Comparison of ENCODE assay signal across 1 cellular context in the genomic region with DNA sequence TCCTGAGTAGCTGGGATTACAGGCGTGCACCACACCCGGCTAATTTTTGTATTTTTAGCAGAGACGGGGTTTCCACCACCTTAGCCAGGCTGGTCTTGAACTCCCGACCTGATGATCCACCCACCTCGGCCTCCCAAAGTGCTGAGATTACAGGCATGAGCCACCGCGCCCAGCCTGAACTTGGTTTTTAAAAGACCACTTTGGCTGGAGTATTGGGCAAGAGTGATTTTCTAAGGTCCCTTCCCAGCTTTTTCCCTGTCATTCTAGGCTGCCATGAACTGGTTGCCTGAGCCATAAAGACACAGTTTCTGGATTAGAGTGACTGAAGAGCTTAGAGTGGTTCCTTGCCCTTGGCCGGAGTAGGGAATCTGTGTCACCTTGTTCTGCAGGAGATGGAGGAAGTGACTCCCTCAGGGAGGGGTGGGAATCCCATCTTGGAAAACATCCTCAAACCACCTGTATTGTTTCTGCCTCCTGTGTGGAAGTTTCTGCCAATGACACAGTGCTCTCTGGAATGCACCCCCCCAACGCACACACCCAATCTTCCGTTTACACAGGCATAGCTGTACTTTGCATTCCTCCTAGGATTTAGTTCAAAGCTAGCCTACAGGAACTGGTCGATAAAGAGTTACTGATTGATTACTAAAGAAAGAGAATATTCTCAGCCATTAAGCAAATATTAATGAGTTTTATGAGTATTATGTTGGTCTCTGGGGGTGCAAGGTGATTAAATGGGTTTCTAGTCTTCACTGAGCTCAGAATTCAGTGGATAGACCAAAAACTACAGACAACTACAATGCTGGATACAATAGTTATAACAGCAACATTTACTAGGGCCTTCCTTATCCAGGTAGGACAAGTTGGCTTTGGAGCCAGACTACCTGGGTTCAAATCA.
TF ChIP-seq lines count a peak whose summit lies in the region.

No MANE protein-coding gene starts in this region.

TF ChIP-seq in HepG2, 621 proteins besides CTCF, POLR2A, EP300 and RAD21 (continued from another document and continues in another):
- TF ChIP-seq PREB (CRISPR knock-in tag; IDR thresholded peaks at IDR 0.05) (peak; percentile 16; the same call in 1 of the 2 replicates), ZFAT (CRISPR knock-in tag; conservative IDR thresholded peaks at IDR 0.05) (no peak), ZNF326 (CRISPR knock-in tag; IDR thresholded peaks at IDR 0.05; ENCODE audit: borderline replicate concordance) (no peak), ZNF616 (CRISPR knock-in tag; IDR thresholded peaks at IDR 0.05; ENCODE audit: low read depth) (no peak), ESRRA (CRISPR knock-in tag; IDR thresholded peaks at IDR 0.05; ENCODE audit: low read depth) (peak; percentile 97), ASH2L (IDR thresholded peaks at IDR 0.05; ENCODE audit: insufficient read length, low read depth, low read length) (peak; percentile 97), ZBTB1 (CRISPR knock-in tag; IDR thresholded peaks at IDR 0.05; ENCODE audit: borderline replicate concordance) (no peak), POLR2AphosphoS5 (IDR thresholded peaks at IDR 0.05; ENCODE audit: low read depth, low read length) (no peak; the same call in 1 of the 2 replicates), AFF4 (CRISPR knock-in tag; IDR thresholded peaks at IDR 0.05) (peak; percentile 99), ZNF367 (CRISPR knock-in tag; IDR thresholded peaks at IDR 0.05; ENCODE audit: borderline replicate concordance) (peak; percentile 60; the same call in 1 of the 2 replicates), GATAD2A (CRISPR knock-in tag; IDR thresholded peaks at IDR 0.05) (peak; percentile 100), HBP1 (CRISPR knock-in tag; IDR thresholded peaks at IDR 0.05; ENCODE audit: low read depth) (peak; percentile 97), NONO (IDR thresholded peaks at IDR 0.05) (peak; percentile 85; the same call in 1 of the 2 replicates), NONO (CRISPR knock-in tag; conservative IDR thresholded peaks at IDR 0.05) (peak; percentile 96), TRIM24 (CRISPR knock-in tag; IDR thresholded peaks at IDR 0.05) (peak; percentile 93), NR2F6 (IDR thresholded peaks at IDR 0.05) (peak; percentile 99), NR2F6 (CRISPR knock-in tag; IDR thresholded peaks at IDR 0.05) (peak; percentile 99), NFE2 (CRISPR knock-in tag; IDR thresholded peaks at IDR 0.05) (no peak), KLF6 (CRISPR knock-in tag; IDR thresholded peaks at IDR 0.05) (peak; percentile 99), ZBTB3 (CRISPR knock-in tag; IDR thresholded peaks at IDR 0.05; ENCODE audit: borderline replicate concordance, low read depth) (peak; percentile 98), ARID3A (IDR thresholded peaks at IDR 0.05; ENCODE audit: low read depth, low read length) (peak; percentile 100), ZNF619 (CRISPR knock-in tag; IDR thresholded peaks at IDR 0.05) (peak; percentile 92), USF2 (IDR thresholded peaks at IDR 0.05; ENCODE audit: low read depth, low read length) (no peak), USF2 (CRISPR knock-in tag; IDR thresholded peaks at IDR 0.05; ENCODE audit: borderline replicate concordance) (no peak), BHLHE40 (IDR thresholded peaks at IDR 0.05; ENCODE audit: low read length) (peak; percentile 74), SSRP1 (CRISPR knock-in tag; IDR thresholded peaks at IDR 0.05) (no peak; the same call in 1 of the 2 replicates), ZNF83 (CRISPR knock-in tag; IDR thresholded peaks at IDR 0.05; ENCODE audit: borderline replicate concordance) (no peak)
- TF ChIP-seq, protein P1, sequence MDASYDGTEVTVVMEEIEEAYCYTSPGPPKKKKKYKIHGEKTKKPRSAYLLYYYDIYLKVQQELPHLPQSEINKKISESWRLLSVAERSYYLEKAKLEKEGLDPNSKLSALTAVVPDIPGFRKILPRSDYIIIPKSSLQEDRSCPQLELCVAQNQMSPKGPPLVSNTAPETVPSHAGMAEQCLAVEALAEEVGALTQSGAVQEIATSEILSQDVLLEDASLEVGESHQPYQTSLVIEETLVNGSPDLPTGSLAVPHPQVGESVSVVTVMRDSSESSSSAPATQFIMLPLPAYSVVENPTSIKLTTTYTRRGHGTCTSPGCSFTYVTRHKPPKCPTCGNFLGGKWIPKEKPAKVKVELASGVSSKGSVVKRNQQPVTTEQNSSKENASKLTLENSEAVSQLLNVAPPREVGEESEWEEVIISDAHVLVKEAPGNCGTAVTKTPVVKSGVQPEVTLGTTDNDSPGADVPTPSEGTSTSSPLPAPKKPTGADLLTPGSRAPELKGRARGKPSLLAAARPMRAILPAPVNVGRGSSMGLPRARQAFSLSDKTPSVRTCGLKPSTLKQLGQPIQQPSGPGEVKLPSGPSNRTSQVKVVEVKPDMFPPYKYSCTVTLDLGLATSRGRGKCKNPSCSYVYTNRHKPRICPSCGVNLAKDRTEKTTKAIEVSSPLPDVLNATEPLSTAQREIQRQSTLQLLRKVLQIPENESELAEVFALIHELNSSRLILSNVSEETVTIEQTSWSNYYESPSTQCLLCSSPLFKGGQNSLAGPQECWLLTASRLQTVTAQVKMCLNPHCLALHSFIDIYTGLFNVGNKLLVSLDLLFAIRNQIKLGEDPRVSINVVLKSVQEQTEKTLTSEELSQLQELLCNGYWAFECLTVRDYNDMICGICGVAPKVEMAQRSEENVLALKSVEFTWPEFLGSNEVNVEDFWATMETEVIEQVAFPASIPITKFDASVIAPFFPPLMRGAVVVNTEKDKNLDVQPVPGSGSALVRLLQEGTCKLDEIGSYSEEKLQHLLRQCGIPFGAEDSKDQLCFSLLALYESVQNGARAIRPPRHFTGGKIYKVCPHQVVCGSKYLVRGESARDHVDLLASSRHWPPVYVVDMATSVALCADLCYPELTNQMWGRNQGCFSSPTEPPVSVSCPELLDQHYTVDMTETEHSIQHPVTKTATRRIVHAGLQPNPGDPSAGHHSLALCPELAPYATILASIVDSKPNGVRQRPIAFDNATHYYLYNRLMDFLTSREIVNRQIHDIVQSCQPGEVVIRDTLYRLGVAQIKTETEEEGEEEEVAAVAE (CRISPR knock-in tag; IDR thresholded peaks at IDR 0.05; ENCODE audit: borderline replicate concordance): peak; percentile 96
- TF ChIP-seq, protein P2, sequence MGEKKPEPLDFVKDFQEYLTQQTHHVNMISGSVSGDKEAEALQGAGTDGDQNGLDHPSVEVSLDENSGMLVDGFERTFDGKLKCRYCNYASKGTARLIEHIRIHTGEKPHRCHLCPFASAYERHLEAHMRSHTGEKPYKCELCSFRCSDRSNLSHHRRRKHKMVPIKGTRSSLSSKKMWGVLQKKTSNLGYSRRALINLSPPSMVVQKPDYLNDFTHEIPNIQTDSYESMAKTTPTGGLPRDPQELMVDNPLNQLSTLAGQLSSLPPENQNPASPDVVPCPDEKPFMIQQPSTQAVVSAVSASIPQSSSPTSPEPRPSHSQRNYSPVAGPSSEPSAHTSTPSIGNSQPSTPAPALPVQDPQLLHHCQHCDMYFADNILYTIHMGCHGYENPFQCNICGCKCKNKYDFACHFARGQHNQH (CRISPR knock-in tag; IDR thresholded peaks at IDR 0.05): peak; percentile 100
- TF ChIP-seq, protein P3, sequence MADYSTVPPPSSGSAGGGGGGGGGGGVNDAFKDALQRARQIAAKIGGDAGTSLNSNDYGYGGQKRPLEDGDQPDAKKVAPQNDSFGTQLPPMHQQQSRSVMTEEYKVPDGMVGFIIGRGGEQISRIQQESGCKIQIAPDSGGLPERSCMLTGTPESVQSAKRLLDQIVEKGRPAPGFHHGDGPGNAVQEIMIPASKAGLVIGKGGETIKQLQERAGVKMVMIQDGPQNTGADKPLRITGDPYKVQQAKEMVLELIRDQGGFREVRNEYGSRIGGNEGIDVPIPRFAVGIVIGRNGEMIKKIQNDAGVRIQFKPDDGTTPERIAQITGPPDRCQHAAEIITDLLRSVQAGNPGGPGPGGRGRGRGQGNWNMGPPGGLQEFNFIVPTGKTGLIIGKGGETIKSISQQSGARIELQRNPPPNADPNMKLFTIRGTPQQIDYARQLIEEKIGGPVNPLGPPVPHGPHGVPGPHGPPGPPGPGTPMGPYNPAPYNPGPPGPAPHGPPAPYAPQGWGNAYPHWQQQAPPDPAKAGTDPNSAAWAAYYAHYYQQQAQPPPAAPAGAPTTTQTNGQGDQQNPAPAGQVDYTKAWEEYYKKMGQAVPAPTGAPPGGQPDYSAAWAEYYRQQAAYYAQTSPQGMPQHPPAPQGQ (CRISPR knock-in tag; IDR thresholded peaks at IDR 0.05; ENCODE audit: borderline replicate concordance): peak; percentile 100
- TF ChIP-seq, protein P4, sequence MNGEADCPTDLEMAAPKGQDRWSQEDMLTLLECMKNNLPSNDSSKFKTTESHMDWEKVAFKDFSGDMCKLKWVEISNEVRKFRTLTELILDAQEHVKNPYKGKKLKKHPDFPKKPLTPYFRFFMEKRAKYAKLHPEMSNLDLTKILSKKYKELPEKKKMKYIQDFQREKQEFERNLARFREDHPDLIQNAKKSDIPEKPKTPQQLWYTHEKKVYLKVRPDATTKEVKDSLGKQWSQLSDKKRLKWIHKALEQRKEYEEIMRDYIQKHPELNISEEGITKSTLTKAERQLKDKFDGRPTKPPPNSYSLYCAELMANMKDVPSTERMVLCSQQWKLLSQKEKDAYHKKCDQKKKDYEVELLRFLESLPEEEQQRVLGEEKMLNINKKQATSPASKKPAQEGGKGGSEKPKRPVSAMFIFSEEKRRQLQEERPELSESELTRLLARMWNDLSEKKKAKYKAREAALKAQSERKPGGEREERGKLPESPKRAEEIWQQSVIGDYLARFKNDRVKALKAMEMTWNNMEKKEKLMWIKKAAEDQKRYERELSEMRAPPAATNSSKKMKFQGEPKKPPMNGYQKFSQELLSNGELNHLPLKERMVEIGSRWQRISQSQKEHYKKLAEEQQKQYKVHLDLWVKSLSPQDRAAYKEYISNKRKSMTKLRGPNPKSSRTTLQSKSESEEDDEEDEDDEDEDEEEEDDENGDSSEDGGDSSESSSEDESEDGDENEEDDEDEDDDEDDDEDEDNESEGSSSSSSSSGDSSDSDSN (CRISPR knock-in tag; IDR thresholded peaks at IDR 0.05): peak; percentile 79; the same call in 1 of the 2 replicates
